8 cellular contexts compared by ENCODE assay signal in genomic region chr14:75427126-75427481, GRCh38. TPM values are rescaled to one million over a fixed set of nuclear protein-coding genes. Genes with fewer than 3 reads are reported as not detected.
DNase-seq lines count a peak whose midpoint lies in the region; ATAC-seq, FAIRE-seq and TF ChIP-seq lines count a peak whose summit lies in the region.

No MANE protein-coding gene starts in this region.

- peak overlapping the region; percentile 58 for H3K9ac ChIP-seq in HepG2 (ENCODE audit: insufficient read depth, low read depth, low read length)

- TF ChIP-seq CTCF in body of pancreas (IDR thresholded peaks at IDR 0.05) = no peak
- no peak for TF ChIP-seq CTCF in HepG2 (CRISPR knock-in tag; IDR thresholded peaks at IDR 0.05)
- no peak for TF ChIP-seq CTCF in tibial nerve (IDR thresholded peaks at IDR 0.05)

- H3K4me3 ChIP-seq in body of pancreas (peak overlapping the region in 1 of 2 donors; percentile 20), HepG2 (replicated peaks in 1 of 3; ENCODE audit: insufficient read depth in 1 of 3, low read depth in 2 of 3, low read length in 3 of 3) (peak overlapping the region; percentile 78 to 80 (median 79)), tibial nerve (peak overlapping the region; percentile 37 to 83 (median 69))

- no peaks in the 10 kb centered on the region for H3K9me3 ChIP-seq in body of pancreas
- no peaks in the 10 kb centered on the region for H3K9me3 ChIP-seq in HepG2 (ENCODE audit: low read length)
- no peaks in the 10 kb centered on the region for H3K9me3 ChIP-seq in tibial nerve

- DNase-seq in body of pancreas (peak in 1 of 4 donors; percentile 38), HepG2 (ENCODE audit: low spot score) (no peak), tibial nerve (ENCODE audit: low spot score in 2 of 2) (no peak), kidney tubule cell (ENCODE audit: low spot score) (no peak), NCI-H2029 (lab: John Stamatoyannopoulos, UW) (no peak)

- WGBS in body of pancreas, 2 donors = 26 to 33% methylated on average over 1 to 12 of the region's 15 CpGs
- 7% methylated on average over 5 of the region's 15 CpGs for WGBS in HepG2 (ENCODE audit: low lambda C conversion rate)
- WGBS in tibial nerve, 2 donors = 18 to 20% methylated on average over 12 to 15 of the region's 15 CpGs

- TF ChIP-seq POLR2A in body of pancreas (IDR thresholded peaks at IDR 0.05) = no peak
- TF ChIP-seq POLR2A in HepG2 (IDR thresholded peaks at IDR 0.05; ENCODE audit: insufficient read depth in 1 of 2, low read depth in 2 of 2, low read length in 2 of 2) = no peak
- TF ChIP-seq POLR2A in tibial nerve (IDR thresholded peaks at IDR 0.05) = no peak

- H3K79me2 ChIP-seq in HepG2 (ENCODE audit: insufficient read depth, low read length) = peaks cover 4% of the 10 kb centered on the region

- TF ChIP-seq EP300 in HepG2 (IDR thresholded peaks at IDR 0.05; ENCODE audit: low read depth in 2 of 2, low read length in 2 of 2) (no peak), HepG2 (CRISPR knock-in tag; IDR thresholded peaks at IDR 0.05; ENCODE audit: borderline replicate concordance) (no peak), tibial nerve (IDR thresholded peaks at IDR 0.05) (no peak)

- peaks cover 45% of the 10 kb centered on the region for H3K4me1 ChIP-seq in body of pancreas
- H3K4me1 ChIP-seq in HepG2 (ENCODE audit: insufficient read depth, low read length) = peaks cover 41% of the 10 kb centered on the region
- peaks cover 0 to 50% (median 32%) of the 10 kb centered on the region in 4 donors for H3K4me1 ChIP-seq in tibial nerve

- POLR2A ChIA-PET in HepG2 (lab: Yijun Ruan, JAX) = interaction anchor here (1.0 kb wide), 1 partner anchor 99 kb away, joined by 3 read pairs; no protein-coding TSS in a partner anchor

- CTCF ChIA-PET in HepG2 (lab: Yijun Ruan, JAX; ENCODE audit: low intra/inter-chr PET ratio, low total read pairs) = interaction anchor here (1.0 kb wide), 1 partner anchor 132 kb away, joined by 3 read pairs; no protein-coding TSS in a partner anchor

- intact Hi-C loops in body of pancreas (cut with DNase I) (no loop called here), HepG2 (cut with micrococcal nuclease; ENCODE audit: unreplicated experiment) (loop anchor here (5.0 kb wide), 1 partner anchor 120 kb away; no protein-coding TSS in a partner anchor)

- H3K4me2 ChIP-seq in HepG2 (ENCODE audit: low read depth, low read length) = peak overlapping the region; percentile 96

- H3K27ac ChIP-seq in body of pancreas = peak overlapping the region; percentile 81 to 93 (median 88)
- H3K27ac ChIP-seq in HepG2 (ENCODE audit: extremely low read length, insufficient read depth, low read length) = no peak overlapping the region
- H3K27ac ChIP-seq in tibial nerve = peak overlapping the region; percentile 87 to 95 (median 90)

- peaks cover 11% of the 10 kb centered on the region; the same call in 1 of the 2 replicates for H4K20me1 ChIP-seq in HepG2 (ENCODE audit: insufficient read depth, low read length)

- in situ Hi-C loops in HepG2 (cut with HindIII; ENCODE audit: extremely low pct_ligation_motif_present, low pct_unique_long_range_greater_than_20kb) = no loop called here

- no TSS peak for BruUV-seq in HepG2 (replicated peaks; lab: Mats Ljungman, UMichigan)

- ATAC-seq in GM19025 (IDR thresholded peaks at IDR 0.05; ENCODE audit: low read depth, unreplicated experiment) = peak; percentile 14
- peak; percentile 27 for ATAC-seq in HG03342 (IDR thresholded peaks at IDR 0.05; ENCODE audit: unreplicated experiment)
- peak; percentile 8 for ATAC-seq in body of pancreas
- ATAC-seq in HepG2 = peak; percentile 77
- no peak for ATAC-seq in GM18519 (IDR thresholded peaks at IDR 0.05; ENCODE audit: low FRiP score, unreplicated experiment)

- H3K27me3 ChIP-seq in body of pancreas (no peaks in the 10 kb centered on the region), HepG2 (ENCODE audit: control insufficient read depth in 1 of 2, insufficient read depth in 2 of 2, low read length in 2 of 2) (peaks cover 0 to 5% of the 10 kb centered on the region in 2 experiments; a peak in 2 of 5 replicates), tibial nerve (no peaks in the 10 kb centered on the region)

- no peak for TF ChIP-seq RAD21 in HepG2 (CRISPR knock-in tag; IDR thresholded peaks at IDR 0.05)

- H3K36me3 ChIP-seq in body of pancreas (replicated peaks in 1 of 2; ENCODE audit: insufficient read depth in 1 of 2, low read depth in 2 of 2) = no peaks in the 10 kb centered on the region
- H3K36me3 ChIP-seq in HepG2 (replicated peaks in 1 of 2; ENCODE audit: control insufficient read depth in 1 of 2, insufficient read depth in 2 of 2, low read length in 2 of 2) = peaks cover 0 to 3% of the 10 kb centered on the region in 2 experiments; a peak in 2 of 5 replicates
- peaks cover 0 to 4% (median 0%) of the 10 kb centered on the region in 3 donors for H3K36me3 ChIP-seq in tibial nerve

- FAIRE-seq in HepG2 (lab: Jason Lieb, UNC) = no peak

- peak overlapping the region; percentile 44 for H2AFZ ChIP-seq in HepG2 (ENCODE audit: low read length)

TF ChIP-seq in HepG2, 621 proteins besides CTCF, POLR2A, EP300 and RAD21 (continues in another document):
- TF ChIP-seq ZNF766 (CRISPR knock-in tag; IDR thresholded peaks at IDR 0.05; ENCODE audit: borderline replicate concordance) (0 out of 2 replicates have a peak, but pooled peaks have one; percentile 56), AHR (CRISPR knock-in tag; IDR thresholded peaks at IDR 0.05) (0 out of 2 replicates have a peak, but pooled peaks have one; percentile 15), SATB2 (CRISPR knock-in tag; IDR thresholded peaks at IDR 0.05) (no peak), KAT2B (IDR thresholded peaks at IDR 0.05; ENCODE audit: borderline replicate concordance, low read depth, low read length) (no peak)
- TF ChIP-seq, protein P1, sequence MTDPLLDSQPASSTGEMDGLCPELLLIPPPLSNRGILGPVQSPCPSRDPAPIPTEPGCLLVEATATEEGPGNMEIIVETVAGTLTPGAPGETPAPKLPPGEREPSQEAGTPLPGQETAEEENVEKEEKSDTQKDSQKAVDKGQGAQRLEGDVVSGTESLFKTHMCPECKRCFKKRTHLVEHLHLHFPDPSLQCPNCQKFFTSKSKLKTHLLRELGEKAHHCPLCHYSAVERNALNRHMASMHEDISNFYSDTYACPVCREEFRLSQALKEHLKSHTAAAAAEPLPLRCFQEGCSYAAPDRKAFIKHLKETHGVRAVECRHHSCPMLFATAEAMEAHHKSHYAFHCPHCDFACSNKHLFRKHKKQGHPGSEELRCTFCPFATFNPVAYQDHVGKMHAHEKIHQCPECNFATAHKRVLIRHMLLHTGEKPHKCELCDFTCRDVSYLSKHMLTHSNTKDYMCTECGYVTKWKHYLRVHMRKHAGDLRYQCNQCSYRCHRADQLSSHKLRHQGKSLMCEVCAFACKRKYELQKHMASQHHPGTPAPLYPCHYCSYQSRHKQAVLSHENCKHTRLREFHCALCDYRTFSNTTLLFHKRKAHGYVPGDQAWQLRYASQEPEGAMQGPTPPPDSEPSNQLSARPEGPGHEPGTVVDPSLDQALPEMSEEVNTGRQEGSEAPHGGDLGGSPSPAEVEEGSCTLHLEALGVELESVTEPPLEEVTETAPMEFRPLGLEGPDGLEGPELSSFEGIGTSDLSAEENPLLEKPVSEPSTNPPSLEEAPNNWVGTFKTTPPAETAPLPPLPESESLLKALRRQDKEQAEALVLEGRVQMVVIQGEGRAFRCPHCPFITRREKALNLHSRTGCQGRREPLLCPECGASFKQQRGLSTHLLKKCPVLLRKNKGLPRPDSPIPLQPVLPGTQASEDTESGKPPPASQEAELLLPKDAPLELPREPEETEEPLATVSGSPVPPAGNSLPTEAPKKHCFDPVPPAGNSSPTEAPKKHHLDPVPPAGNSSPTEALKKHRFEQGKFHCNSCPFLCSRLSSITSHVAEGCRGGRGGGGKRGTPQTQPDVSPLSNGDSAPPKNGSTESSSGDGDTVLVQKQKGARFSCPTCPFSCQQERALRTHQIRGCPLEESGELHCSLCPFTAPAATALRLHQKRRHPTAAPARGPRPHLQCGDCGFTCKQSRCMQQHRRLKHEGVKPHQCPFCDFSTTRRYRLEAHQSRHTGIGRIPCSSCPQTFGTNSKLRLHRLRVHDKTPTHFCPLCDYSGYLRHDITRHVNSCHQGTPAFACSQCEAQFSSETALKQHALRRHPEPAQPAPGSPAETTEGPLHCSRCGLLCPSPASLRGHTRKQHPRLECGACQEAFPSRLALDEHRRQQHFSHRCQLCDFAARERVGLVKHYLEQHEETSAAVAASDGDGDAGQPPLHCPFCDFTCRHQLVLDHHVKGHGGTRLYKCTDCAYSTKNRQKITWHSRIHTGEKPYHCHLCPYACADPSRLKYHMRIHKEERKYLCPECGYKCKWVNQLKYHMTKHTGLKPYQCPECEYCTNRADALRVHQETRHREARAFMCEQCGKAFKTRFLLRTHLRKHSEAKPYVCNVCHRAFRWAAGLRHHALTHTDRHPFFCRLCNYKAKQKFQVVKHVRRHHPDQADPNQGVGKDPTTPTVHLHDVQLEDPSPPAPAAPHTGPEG (CRISPR knock-in tag; IDR thresholded peaks at IDR 0.05) = peak; percentile 19; the same call in 1 of the 2 replicates

RNA-seq across cellular contexts. Expression of gene JDP2, which starts 0.7 kb away (rescaled TPM):
- total RNA-seq in body of pancreas = 10 to 100 TPM; 16.8 to 17.9 TPM
- total RNA-seq in HepG2 (2016; rRNA removed; fragmentation: Illumina TruSeq; extraction: Trizol) = 7.7 and 8.9 TPM in 2 replicates
- 10.3 and 11.0 TPM in 2 replicates for total RNA-seq in HepG2 (2016; cell fraction: cytosol; rRNA removed; fragmentation: Illumina TruSeq; extraction: Trizol; ENCODE audit: low read depth)
- total RNA-seq in HepG2 (2016; cell fraction: insoluble cytoplasmic fraction; rRNA removed; fragmentation: Illumina TruSeq; extraction: Trizol) = 6.0 and 9.8 TPM in 2 replicates
- total RNA-seq in HepG2 (2016; cell fraction: membrane; rRNA removed; fragmentation: Illumina TruSeq; extraction: Trizol) = 19.5 and 19.7 TPM in 2 replicates
- total RNA-seq in HepG2 (2016; cell fraction: nucleus; rRNA removed; fragmentation: Illumina TruSeq; extraction: Trizol) = 3.2 and 3.9 TPM in 2 replicates
- 8.0 and 9.0 TPM in 2 replicates for polyA plus RNA-seq in HepG2 (2011; rRNA removed)
- polyA plus RNA-seq in HepG2 (2011; cell fraction: cytosol; rRNA removed) = 8.4 and 10.0 TPM in 2 replicates
- 10.7 and 11.2 TPM in 2 replicates for polyA plus RNA-seq in HepG2 (2011; cell fraction: nucleus; rRNA removed)
- 6.3 and 12.0 TPM in 2 replicates for polyA plus RNA-seq in HepG2 (2012)
- 11.6 and 14.1 TPM in 2 replicates for polyA plus RNA-seq in HepG2 (2016; cell fraction: cytosol; fragmentation: Illumina TruSeq; extraction: Trizol; ENCODE audit: low read depth)
- 8.9 and 10.0 TPM in 2 replicates for polyA plus RNA-seq in HepG2 (2016; cell fraction: insoluble cytoplasmic fraction; fragmentation: Illumina TruSeq; extraction: Trizol; ENCODE audit: low read depth)
- polyA plus RNA-seq in HepG2 (2016; cell fraction: membrane; fragmentation: Illumina TruSeq; extraction: Trizol; ENCODE audit: low read depth) = 19.2 and 20.7 TPM in 2 replicates
- polyA plus RNA-seq in HepG2 (2016; cell fraction: nucleus; fragmentation: Illumina TruSeq; extraction: Trizol; ENCODE audit: insufficient read depth, low read depth) = 8.8 and 10.0 TPM in 2 replicates
- polyA minus RNA-seq in HepG2 (2011; rRNA and poly(A)+ RNA removed; ENCODE audit: low replicate concordance) = 4.9 and 11.8 TPM in 2 replicates
- polyA minus RNA-seq in HepG2 (2011; cell fraction: cytosol; rRNA and poly(A)+ RNA removed) = 5.5 and 5.9 TPM in 2 replicates
- 10.7 and 11.3 TPM in 2 replicates for polyA minus RNA-seq in HepG2 (2011; cell fraction: nucleus; rRNA and poly(A)+ RNA removed)
- 100 to 1,000 TPM in 2 of 4 donors, 10 to 100 TPM in 2; 82.3 to 147 (median 106) TPM for total RNA-seq in tibial nerve

Comparison
In these comparisons a context has a peak if more than half of its experiments do, and no peak if none do; other contexts are left out.
1. RNA of gene JDP2, which starts 0.7 kb away (total RNA-seq): 82.3 to 147 TPM in tibial nerve; 16.8 to 17.9 TPM in body of pancreas and 3.2 to 19.7 TPM in HepG2; every median in the first group is over 4 times any median in the second.